In the genomic region with DNA sequence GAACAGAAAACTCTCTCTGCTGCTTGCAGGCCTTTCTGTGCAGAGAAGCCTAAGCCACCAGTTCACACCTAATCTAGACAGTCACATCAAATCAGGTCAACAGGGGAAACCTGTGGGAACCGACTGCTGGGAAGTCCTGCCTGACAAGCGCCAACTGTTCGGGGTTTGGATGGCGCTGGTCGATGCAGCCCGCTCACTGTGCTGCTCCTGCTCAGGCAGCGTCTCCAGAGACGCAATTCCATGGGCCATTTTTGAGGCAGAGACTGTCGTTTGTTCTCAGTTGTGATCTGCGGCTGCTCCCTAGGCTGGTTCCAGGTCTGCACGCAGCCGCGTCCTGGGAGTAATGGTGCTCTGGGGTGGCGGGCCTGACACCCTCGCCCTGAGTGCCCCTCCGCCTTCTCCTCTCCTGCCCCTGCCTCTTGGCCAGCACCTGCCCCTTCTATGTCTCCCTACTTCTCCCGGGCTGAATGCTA, we compare ENCODE assay signal across 1 cellular context.
TF ChIP-seq lines count a peak whose summit lies in the region.

No MANE protein-coding gene starts in this region.

TF ChIP-seq in HepG2, 621 proteins besides CTCF, POLR2A, EP300 and RAD21 (continued from another document and continues in another):
- TF ChIP-seq, protein P1, sequence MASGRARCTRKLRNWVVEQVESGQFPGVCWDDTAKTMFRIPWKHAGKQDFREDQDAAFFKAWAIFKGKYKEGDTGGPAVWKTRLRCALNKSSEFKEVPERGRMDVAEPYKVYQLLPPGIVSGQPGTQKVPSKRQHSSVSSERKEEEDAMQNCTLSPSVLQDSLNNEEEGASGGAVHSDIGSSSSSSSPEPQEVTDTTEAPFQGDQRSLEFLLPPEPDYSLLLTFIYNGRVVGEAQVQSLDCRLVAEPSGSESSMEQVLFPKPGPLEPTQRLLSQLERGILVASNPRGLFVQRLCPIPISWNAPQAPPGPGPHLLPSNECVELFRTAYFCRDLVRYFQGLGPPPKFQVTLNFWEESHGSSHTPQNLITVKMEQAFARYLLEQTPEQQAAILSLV (CRISPR knock-in tag; IDR thresholded peaks at IDR 0.05; ENCODE audit: borderline replicate concordance), result no peak
- TF ChIP-seq, protein P2, sequence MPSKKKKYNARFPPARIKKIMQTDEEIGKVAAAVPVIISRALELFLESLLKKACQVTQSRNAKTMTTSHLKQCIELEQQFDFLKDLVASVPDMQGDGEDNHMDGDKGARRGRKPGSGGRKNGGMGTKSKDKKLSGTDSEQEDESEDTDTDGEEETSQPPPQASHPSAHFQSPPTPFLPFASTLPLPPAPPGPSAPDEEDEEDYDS (CRISPR knock-in tag; IDR thresholded peaks at IDR 0.05), result no peak
- TF ChIP-seq ZNF160 (CRISPR knock-in tag; IDR thresholded peaks at IDR 0.05) (no peak; the same call in 1 of the 2 replicates), ZBTB1 (CRISPR knock-in tag; IDR thresholded peaks at IDR 0.05; ENCODE audit: borderline replicate concordance) (no peak), HES4 (CRISPR knock-in tag; IDR thresholded peaks at IDR 0.05; ENCODE audit: borderline replicate concordance) (peak; percentile 43; the same call in 1 of the 2 replicates), ZFX (CRISPR knock-in tag; IDR thresholded peaks at IDR 0.05; ENCODE audit: low read depth) (peak; percentile 31), MED1 (CRISPR knock-in tag; IDR thresholded peaks at IDR 0.05) (no peak), ZSCAN29 (CRISPR knock-in tag; conservative IDR thresholded peaks at IDR 0.05) (no peak), TGIF2 (CRISPR knock-in tag; IDR thresholded peaks at IDR 0.05) (no peak), KDM5B (CRISPR knock-in tag; IDR thresholded peaks at IDR 0.05; ENCODE audit: borderline replicate concordance) (0 out of 2 replicates have a peak, but pooled peaks have one; percentile 44), SRSF1 (optimal IDR thresholded peaks at IDR 0.05; ENCODE audit: low read depth, low read length) (peak; percentile 33), ZSCAN9 (CRISPR knock-in tag; IDR thresholded peaks at IDR 0.05; ENCODE audit: borderline replicate concordance) (no peak), ZNF776 (CRISPR knock-in tag; IDR thresholded peaks at IDR 0.05) (0 out of 2 replicates have a peak, but pooled peaks have one; percentile 5), ERF (CRISPR knock-in tag; IDR thresholded peaks at IDR 0.05) (no peak), CREM (IDR thresholded peaks at IDR 0.05) (no peak), CREM (CRISPR knock-in tag; IDR thresholded peaks at IDR 0.05) (no peak), MEIS1 (CRISPR knock-in tag; IDR thresholded peaks at IDR 0.05; ENCODE audit: borderline replicate concordance) (no peak), FOSL2 (CRISPR knock-in tag; IDR thresholded peaks at IDR 0.05) (no peak), ZNF7 (CRISPR knock-in tag; IDR thresholded peaks at IDR 0.05) (no peak), FOSL1 (CRISPR knock-in tag; IDR thresholded peaks at IDR 0.05; ENCODE audit: borderline replicate concordance) (no peak), ZNF207 (IDR thresholded peaks at IDR 0.05; ENCODE audit: borderline replicate concordance) (no peak), MED8 (CRISPR knock-in tag; IDR thresholded peaks at IDR 0.05; ENCODE audit: insufficient replicate concordance) (no peak), SIN3A (IDR thresholded peaks at IDR 0.05; ENCODE audit: borderline replicate concordance, low read depth, low read length) (0 out of 2 replicates have a peak, but pooled peaks have one; percentile 44), HNRNPK (IDR thresholded peaks at IDR 0.05; ENCODE audit: low read depth, low read length, poor library complexity, severe bottlenecking) (no peak), ZNF510 (CRISPR knock-in tag; IDR thresholded peaks at IDR 0.05; ENCODE audit: low read depth) (no peak), SKI (IDR thresholded peaks at IDR 0.05; ENCODE audit: partially characterized antibody) (no peak), ATF7 (IDR thresholded peaks at IDR 0.05) (no peak), ATF7 (CRISPR knock-in tag; IDR thresholded peaks at IDR 0.05) (no peak), KAT8 (CRISPR knock-in tag; IDR thresholded peaks at IDR 0.05) (no peak), ZNF143 (CRISPR knock-in tag; IDR thresholded peaks at IDR 0.05) (no peak), ZNF430 (CRISPR knock-in tag; IDR thresholded peaks at IDR 0.05) (0 out of 2 replicates have a peak, but pooled peaks have one; percentile 39)
- TF ChIP-seq, protein P3, sequence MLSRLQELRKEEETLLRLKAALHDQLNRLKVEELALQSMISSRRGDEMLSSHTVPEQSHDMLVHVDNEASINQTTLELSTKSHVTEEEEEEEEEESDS (CRISPR knock-in tag; IDR thresholded peaks at IDR 0.05; ENCODE audit: borderline replicate concordance), result no peak
- TF ChIP-seq, protein P4, sequence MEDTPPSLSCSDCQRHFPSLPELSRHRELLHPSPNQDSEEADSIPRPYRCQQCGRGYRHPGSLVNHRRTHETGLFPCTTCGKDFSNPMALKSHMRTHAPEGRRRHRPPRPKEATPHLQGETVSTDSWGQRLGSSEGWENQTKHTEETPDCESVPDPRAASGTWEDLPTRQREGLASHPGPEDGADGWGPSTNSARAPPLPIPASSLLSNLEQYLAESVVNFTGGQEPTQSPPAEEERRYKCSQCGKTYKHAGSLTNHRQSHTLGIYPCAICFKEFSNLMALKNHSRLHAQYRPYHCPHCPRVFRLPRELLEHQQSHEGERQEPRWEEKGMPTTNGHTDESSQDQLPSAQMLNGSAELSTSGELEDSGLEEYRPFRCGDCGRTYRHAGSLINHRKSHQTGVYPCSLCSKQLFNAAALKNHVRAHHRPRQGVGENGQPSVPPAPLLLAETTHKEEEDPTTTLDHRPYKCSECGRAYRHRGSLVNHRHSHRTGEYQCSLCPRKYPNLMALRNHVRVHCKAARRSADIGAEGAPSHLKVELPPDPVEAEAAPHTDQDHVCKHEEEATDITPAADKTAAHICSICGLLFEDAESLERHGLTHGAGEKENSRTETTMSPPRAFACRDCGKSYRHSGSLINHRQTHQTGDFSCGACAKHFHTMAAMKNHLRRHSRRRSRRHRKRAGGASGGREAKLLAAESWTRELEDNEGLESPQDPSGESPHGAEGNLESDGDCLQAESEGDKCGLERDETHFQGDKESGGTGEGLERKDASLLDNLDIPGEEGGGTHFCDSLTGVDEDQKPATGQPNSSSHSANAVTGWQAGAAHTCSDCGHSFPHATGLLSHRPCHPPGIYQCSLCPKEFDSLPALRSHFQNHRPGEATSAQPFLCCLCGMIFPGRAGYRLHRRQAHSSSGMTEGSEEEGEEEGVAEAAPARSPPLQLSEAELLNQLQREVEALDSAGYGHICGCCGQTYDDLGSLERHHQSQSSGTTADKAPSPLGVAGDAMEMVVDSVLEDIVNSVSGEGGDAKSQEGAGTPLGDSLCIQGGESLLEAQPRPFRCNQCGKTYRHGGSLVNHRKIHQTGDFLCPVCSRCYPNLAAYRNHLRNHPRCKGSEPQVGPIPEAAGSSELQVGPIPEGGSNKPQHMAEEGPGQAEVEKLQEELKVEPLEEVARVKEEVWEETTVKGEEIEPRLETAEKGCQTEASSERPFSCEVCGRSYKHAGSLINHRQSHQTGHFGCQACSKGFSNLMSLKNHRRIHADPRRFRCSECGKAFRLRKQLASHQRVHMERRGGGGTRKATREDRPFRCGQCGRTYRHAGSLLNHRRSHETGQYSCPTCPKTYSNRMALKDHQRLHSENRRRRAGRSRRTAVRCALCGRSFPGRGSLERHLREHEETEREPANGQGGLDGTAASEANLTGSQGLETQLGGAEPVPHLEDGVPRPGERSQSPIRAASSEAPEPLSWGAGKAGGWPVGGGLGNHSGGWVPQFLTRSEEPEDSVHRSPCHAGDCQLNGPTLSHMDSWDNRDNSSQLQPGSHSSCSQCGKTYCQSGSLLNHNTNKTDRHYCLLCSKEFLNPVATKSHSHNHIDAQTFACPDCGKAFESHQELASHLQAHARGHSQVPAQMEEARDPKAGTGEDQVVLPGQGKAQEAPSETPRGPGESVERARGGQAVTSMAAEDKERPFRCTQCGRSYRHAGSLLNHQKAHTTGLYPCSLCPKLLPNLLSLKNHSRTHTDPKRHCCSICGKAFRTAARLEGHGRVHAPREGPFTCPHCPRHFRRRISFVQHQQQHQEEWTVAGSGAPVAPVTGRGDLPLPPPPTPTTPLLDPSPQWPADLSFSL (CRISPR knock-in tag; IDR thresholded peaks at IDR 0.05), result no peak
- TF ChIP-seq, protein P5, sequence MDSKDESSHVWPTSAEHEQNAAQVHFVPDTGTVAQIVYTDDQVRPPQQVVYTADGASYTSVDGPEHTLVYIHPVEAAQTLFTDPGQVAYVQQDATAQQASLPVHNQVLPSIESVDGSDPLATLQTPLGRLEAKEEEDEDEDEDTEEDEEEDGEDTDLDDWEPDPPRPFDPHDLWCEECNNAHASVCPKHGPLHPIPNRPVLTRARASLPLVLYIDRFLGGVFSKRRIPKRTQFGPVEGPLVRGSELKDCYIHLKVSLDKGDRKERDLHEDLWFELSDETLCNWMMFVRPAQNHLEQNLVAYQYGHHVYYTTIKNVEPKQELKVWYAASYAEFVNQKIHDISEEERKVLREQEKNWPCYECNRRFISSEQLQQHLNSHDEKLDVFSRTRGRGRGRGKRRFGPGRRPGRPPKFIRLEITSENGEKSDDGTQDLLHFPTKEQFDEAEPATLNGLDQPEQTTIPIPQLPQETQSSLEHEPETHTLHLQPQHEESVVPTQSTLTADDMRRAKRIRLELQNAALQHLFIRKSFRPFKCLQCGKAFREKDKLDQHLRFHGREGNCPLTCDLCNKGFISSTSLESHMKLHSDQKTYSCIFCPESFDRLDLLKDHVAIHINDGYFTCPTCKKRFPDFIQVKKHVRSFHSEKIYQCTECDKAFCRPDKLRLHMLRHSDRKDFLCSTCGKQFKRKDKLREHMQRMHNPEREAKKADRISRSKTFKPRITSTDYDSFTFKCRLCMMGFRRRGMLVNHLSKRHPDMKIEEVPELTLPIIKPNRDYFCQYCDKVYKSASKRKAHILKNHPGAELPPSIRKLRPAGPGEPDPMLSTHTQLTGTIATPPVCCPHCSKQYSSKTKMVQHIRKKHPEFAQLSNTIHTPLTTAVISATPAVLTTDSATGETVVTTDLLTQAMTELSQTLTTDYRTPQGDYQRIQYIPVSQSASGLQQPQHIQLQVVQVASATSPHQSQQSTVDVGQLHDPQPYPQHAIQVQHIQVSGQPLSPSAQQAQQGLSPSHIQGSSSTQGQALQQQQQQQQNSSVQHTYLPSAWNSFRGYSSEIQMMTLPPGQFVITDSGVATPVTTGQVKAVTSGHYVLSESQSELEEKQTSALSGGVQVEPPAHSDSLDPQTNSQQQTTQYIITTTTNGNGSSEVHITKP (CRISPR knock-in tag; IDR thresholded peaks at IDR 0.05; ENCODE audit: low read depth), result no peak
- TF ChIP-seq, protein P6, sequence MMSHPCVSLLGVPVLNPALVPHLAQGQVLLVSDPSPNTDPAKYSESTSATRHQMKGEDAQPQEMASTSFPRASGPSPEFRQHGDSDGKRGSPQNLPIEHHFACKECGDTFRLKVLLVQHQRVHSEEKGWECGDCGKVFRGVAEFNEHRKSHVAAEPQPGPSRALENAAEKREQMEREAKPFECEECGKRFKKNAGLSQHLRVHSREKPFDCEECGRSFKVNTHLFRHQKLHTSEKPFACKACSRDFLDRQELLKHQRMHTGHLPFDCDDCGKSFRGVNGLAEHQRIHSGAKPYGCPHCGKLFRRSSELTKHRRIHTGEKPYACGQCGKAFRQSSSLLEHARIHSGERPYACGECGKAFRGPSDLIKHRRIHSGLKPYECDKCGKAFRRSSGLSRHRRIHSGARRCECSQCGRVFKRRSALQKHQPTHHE (CRISPR knock-in tag; IDR thresholded peaks at IDR 0.05; ENCODE audit: borderline replicate concordance), result no peak
- TF ChIP-seq, protein P7, sequence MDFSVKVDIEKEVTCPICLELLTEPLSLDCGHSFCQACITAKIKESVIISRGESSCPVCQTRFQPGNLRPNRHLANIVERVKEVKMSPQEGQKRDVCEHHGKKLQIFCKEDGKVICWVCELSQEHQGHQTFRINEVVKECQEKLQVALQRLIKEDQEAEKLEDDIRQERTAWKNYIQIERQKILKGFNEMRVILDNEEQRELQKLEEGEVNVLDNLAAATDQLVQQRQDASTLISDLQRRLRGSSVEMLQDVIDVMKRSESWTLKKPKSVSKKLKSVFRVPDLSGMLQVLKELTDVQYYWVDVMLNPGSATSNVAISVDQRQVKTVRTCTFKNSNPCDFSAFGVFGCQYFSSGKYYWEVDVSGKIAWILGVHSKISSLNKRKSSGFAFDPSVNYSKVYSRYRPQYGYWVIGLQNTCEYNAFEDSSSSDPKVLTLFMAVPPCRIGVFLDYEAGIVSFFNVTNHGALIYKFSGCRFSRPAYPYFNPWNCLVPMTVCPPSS (IDR thresholded peaks at IDR 0.05), result no peak
- TF ChIP-seq, protein P8, sequence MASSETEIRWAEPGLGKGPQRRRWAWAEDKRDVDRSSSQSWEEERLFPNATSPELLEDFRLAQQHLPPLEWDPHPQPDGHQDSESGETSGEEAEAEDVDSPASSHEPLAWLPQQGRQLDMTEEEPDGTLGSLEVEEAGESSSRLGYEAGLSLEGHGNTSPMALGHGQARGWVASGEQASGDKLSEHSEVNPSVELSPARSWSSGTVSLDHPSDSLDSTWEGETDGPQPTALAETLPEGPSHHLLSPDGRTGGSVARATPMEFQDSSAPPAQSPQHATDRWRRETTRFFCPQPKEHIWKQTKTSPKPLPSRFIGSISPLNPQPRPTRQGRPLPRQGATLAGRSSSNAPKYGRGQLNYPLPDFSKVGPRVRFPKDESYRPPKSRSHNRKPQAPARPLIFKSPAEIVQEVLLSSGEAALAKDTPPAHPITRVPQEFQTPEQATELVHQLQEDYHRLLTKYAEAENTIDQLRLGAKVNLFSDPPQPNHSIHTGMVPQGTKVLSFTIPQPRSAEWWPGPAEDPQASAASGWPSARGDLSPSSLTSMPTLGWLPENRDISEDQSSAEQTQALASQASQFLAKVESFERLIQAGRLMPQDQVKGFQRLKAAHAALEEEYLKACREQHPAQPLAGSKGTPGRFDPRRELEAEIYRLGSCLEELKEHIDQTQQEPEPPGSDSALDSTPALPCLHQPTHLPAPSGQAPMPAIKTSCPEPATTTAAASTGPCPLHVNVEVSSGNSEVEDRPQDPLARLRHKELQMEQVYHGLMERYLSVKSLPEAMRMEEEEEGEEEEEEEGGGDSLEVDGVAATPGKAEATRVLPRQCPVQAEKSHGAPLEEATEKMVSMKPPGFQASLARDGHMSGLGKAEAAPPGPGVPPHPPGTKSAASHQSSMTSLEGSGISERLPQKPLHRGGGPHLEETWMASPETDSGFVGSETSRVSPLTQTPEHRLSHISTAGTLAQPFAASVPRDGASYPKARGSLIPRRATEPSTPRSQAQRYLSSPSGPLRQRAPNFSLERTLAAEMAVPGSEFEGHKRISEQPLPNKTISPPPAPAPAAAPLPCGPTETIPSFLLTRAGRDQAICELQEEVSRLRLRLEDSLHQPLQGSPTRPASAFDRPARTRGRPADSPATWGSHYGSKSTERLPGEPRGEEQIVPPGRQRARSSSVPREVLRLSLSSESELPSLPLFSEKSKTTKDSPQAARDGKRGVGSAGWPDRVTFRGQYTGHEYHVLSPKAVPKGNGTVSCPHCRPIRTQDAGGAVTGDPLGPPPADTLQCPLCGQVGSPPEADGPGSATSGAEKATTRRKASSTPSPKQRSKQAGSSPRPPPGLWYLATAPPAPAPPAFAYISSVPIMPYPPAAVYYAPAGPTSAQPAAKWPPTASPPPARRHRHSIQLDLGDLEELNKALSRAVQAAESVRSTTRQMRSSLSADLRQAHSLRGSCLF (CRISPR knock-in tag; IDR thresholded peaks at IDR 0.05; ENCODE audit: borderline replicate concordance), result no peak
